Comparison of ENCODE assay signal across 1 cellular context in genomic region chr15:89647191-89647851, GRCh38.
TF ChIP-seq lines count a peak whose summit lies in the region.

No MANE protein-coding gene starts in this region.

TF ChIP-seq in HEK293, 187 proteins besides CTCF, POLR2A, EP300 and RAD21 (continued from another document):
- peak; percentile 66; the same call in 1 of the 2 replicates for TF ChIP-seq ZFP37 (tag by site-specific recombination; IDR thresholded peaks at IDR 0.05)
- TF ChIP-seq ZNF555 (tag by site-specific recombination; conservative IDR thresholded peaks at IDR 0.05) = no peak
- peak; percentile 90 for TF ChIP-seq GLIS2 (tag by site-specific recombination; IDR thresholded peaks at IDR 0.05)
- peak; percentile 49; the same call in 1 of the 2 replicates for TF ChIP-seq ZNF324 (tag by site-specific recombination; IDR thresholded peaks at IDR 0.05)
- 0 out of 2 replicates have a peak, but pooled peaks have one; percentile 10 for TF ChIP-seq EGR2 (tag by site-specific recombination; IDR thresholded peaks at IDR 0.05; ENCODE audit: low read depth)
- TF ChIP-seq ZNF24 (tag by site-specific recombination; IDR thresholded peaks at IDR 0.05) = peak; percentile 21; the same call in 1 of the 2 replicates
- TF ChIP-seq ZNF146 (tag by site-specific recombination; IDR thresholded peaks at IDR 0.05) = no peak
- TF ChIP-seq WT1 (tag by site-specific recombination; IDR thresholded peaks at IDR 0.05) = peak; percentile 22; the same call in 1 of the 2 replicates
- TF ChIP-seq ZNF600 (tag by site-specific recombination; IDR thresholded peaks at IDR 0.05) = peak; percentile 89
- peak; percentile 31; the same call in 1 of the 2 replicates for TF ChIP-seq ZIC2 (tag by site-specific recombination; IDR thresholded peaks at IDR 0.05)
- TF ChIP-seq GLIS1 (tag by site-specific recombination; IDR thresholded peaks at IDR 0.05) = peak; percentile 55; the same call in 1 of the 2 replicates
- TF ChIP-seq ZNF280C (tag by site-specific recombination; IDR thresholded peaks at IDR 0.05) = no peak
- no peak for TF ChIP-seq ZNF174 (tag by site-specific recombination; IDR thresholded peaks at IDR 0.05)
- no peak for TF ChIP-seq ZNF488 (tag by site-specific recombination; IDR thresholded peaks at IDR 0.05)
- peak; percentile 39; the same call in 1 of the 2 replicates for TF ChIP-seq SP7 (tag by site-specific recombination; IDR thresholded peaks at IDR 0.05)
- TF ChIP-seq ZNF391 (tag by site-specific recombination; IDR thresholded peaks at IDR 0.05; ENCODE audit: borderline replicate concordance, low read depth) = peak; percentile 68; the same call in 1 of the 2 replicates
- TF ChIP-seq ZBTB10 (tag by site-specific recombination; IDR thresholded peaks at IDR 0.05) = peak; percentile 62; the same call in 1 of the 2 replicates
- TF ChIP-seq PRDM2 (tag by site-specific recombination; IDR thresholded peaks at IDR 0.05; ENCODE audit: borderline replicate concordance) = 0 out of 2 replicates have a peak, but pooled peaks have one; percentile 54
- 0 out of 2 replicates have a peak, but pooled peaks have one; percentile 67 for TF ChIP-seq BCL11A (tag by site-specific recombination; IDR thresholded peaks at IDR 0.05; ENCODE audit: low read depth)
- TF ChIP-seq KLF17 (tag by site-specific recombination; IDR thresholded peaks at IDR 0.05) = peak; percentile 80; the same call in 1 of the 2 replicates
- peak; percentile 59 for TF ChIP-seq ZNF366 (tag by site-specific recombination; conservative IDR thresholded peaks at IDR 0.05)
- no peak for TF ChIP-seq ZNF223 (tag by site-specific recombination; IDR thresholded peaks at IDR 0.05)
- peak; percentile 77; the same call in 1 of the 2 replicates for TF ChIP-seq ZNF2 (tag by site-specific recombination; IDR thresholded peaks at IDR 0.05)
